In genomic region chr3:187742351-187743171, GRCh38 we compare ENCODE assay signal across 8 cellular contexts. TPM values are rescaled to one million over a fixed set of nuclear protein-coding genes. Genes with fewer than 3 reads are reported as not detected.
DNase-seq lines count a peak whose midpoint lies in the region; ATAC-seq and TF ChIP-seq lines count a peak whose summit lies in the region.

No MANE protein-coding gene starts in this region.

- no peak for TF ChIP-seq CTCF in cardiac muscle cell (IDR thresholded peaks at IDR 0.05; ENCODE audit: low read depth, low read length)

- H3K4me3 ChIP-seq in cardiac muscle cell (peak overlapping the region; percentile 74), skeletal muscle cell (ENCODE audit: low read depth, low read length) (peak overlapping the region; percentile 82)

- no peaks in the 10 kb centered on the region for H3K9me3 Mint-ChIP-seq in activated T-helper 2 cell treated with anti-CD3 and anti-CD28 coated beads, Interferon-gamma antibody, Interleukin-2, Interleukin-4, amounts not matched to agents 10 μg/mL and 5 μg/mL and 100 μg/mL, durations not matched to agents 14 hours and 24 hours and 36 hours

- no peak for ATAC-seq in HG02588 (IDR thresholded peaks at IDR 0.05; ENCODE audit: unreplicated experiment)

- H3K27me3 Mint-ChIP-seq in activated T-helper 2 cell treated with anti-CD3 and anti-CD28 coated beads, Interferon-gamma antibody, Interleukin-2, Interleukin-4, amounts not matched to agents 10 μg/mL and 5 μg/mL and 100 μg/mL, durations not matched to agents 14 hours and 24 hours and 36 hours (ENCODE audit: low read depth), result no peaks in the 10 kb centered on the region

- H3K36me3 ChIP-seq in cardiac muscle cell, result no peaks in the 10 kb centered on the region

- peaks cover 18% of the 10 kb centered on the region for H3K4me1 ChIP-seq in cardiac muscle cell (ENCODE audit: low read depth)

- DNase-seq in stimulated activated CD4-positive, alpha-beta T cell treated with anti-CD3 and anti-CD28 coated beads, Interleukin-2, amount 100 ng/mL, for 24 hours, result peak; percentile 19 to 34
- no peak for DNase-seq in stimulated activated CD4-positive, alpha-beta T cell treated with anti-CD3 and anti-CD28 coated beads, Interleukin-4, amount 100 ng/mL, for 1 hour
- no peak for DNase-seq in activated T-helper 2 cell treated with anti-CD3 and anti-CD28 coated beads, Interferon-gamma antibody, Interleukin-2, Interleukin-4, amounts not matched to agents 10 μg/mL and 5 μg/mL and 100 μg/mL, durations not matched to agents 14 hours and 24 hours and 36 hours (ENCODE audit: low spot score)
- DNase-seq in cardiac muscle cell (ENCODE audit: low read depth in 1 of 2, low spot score in 1 of 2) (peak in 1 of 2 donors; percentile 48), skeletal muscle cell (ENCODE audit: low read depth) (no peak), NCI-H2107 treated with DMSO at 0.1 percent for 48 hours (lab: John Stamatoyannopoulos, UW; ENCODE audit: unreplicated experiment) (no peak), GDM1 (lab: John Stamatoyannopoulos, UW) (no peak)

- no peak overlapping the region for H3K27ac ChIP-seq in cardiac muscle cell

- intact Hi-C loops in activated T-helper 2 cell treated with anti-CD3 and anti-CD28 coated beads, Interferon-gamma antibody, Interleukin-2, Interleukin-4, amounts not matched to agents 10 μg/mL and 5 μg/mL and 100 μg/mL, durations not matched to agents 14 hours and 24 hours and 36 hours (cut with micrococcal nuclease), result loop anchor here (1.0 to 10.0 kb wide), 13 partner anchors 177 to 1565 kb away; no protein-coding TSS in a partner anchor

- no peaks in the 10 kb centered on the region for H3K36me3 Mint-ChIP-seq in activated T-helper 2 cell treated with anti-CD3 and anti-CD28 coated beads, Interferon-gamma antibody, Interleukin-2, Interleukin-4, amounts not matched to agents 10 μg/mL and 5 μg/mL and 100 μg/mL, durations not matched to agents 14 hours and 24 hours and 36 hours (ENCODE audit: low read depth)

- H3K27me3 ChIP-seq in cardiac muscle cell, result no peaks in the 10 kb centered on the region

- peak overlapping the region; percentile 99 for H3K27ac Mint-ChIP-seq in activated T-helper 2 cell treated with anti-CD3 and anti-CD28 coated beads, Interferon-gamma antibody, Interleukin-2, Interleukin-4, amounts not matched to agents 10 μg/mL and 5 μg/mL and 100 μg/mL, durations not matched to agents 14 hours and 24 hours and 36 hours

- peak overlapping the region; percentile 94 for H3K4me3 Mint-ChIP-seq in activated T-helper 2 cell treated with anti-CD3 and anti-CD28 coated beads, Interferon-gamma antibody, Interleukin-2, Interleukin-4, amounts not matched to agents 10 μg/mL and 5 μg/mL and 100 μg/mL, durations not matched to agents 14 hours and 24 hours and 36 hours (ENCODE audit: low read depth)

- H3K4me1 Mint-ChIP-seq in activated T-helper 2 cell treated with anti-CD3 and anti-CD28 coated beads, Interferon-gamma antibody, Interleukin-2, Interleukin-4, amounts not matched to agents 10 μg/mL and 5 μg/mL and 100 μg/mL, durations not matched to agents 14 hours and 24 hours and 36 hours (ENCODE audit: low read depth), result peaks cover 35% of the 10 kb centered on the region

- no peaks in the 10 kb centered on the region for H3K9me3 ChIP-seq in cardiac muscle cell (ENCODE audit: low read depth)

RNA-seq across cellular contexts. Expression of gene BCL6, which starts 2.7 kb away (rescaled TPM):
- total RNA-seq in activated T-helper 2 cell treated with anti-CD3 and anti-CD28 coated beads, Interferon-gamma antibody, Interleukin-2, Interleukin-4, amounts not matched to agents 10 μg/mL and 5 μg/mL and 100 μg/mL, durations not matched to agents 14 hours and 24 hours and 36 hours, result 12.0 and 16.5 TPM in 2 replicates
- total RNA-seq in cardiac muscle cell, result 5.7 and 12.7 TPM in 2 replicates
- polyA plus RNA-seq in cardiac muscle cell, result 3.6 and 4.9 TPM in 2 replicates

RNA-seq across cellular contexts. Expression of gene RTP2, which starts 40.2 kb away (rescaled TPM):
- total RNA-seq in activated T-helper 2 cell treated with anti-CD3 and anti-CD28 coated beads, Interferon-gamma antibody, Interleukin-2, Interleukin-4, amounts not matched to agents 10 μg/mL and 5 μg/mL and 100 μg/mL, durations not matched to agents 14 hours and 24 hours and 36 hours, result not detected in 2 replicates
- total RNA-seq in cardiac muscle cell, result not detected in 2 replicates
- polyA plus RNA-seq in cardiac muscle cell, result not detected in 2 replicates

Comparison
In these comparisons a context has a peak if more than half of its experiments do, and no peak if none do; other contexts are left out.
1. DNase-seq: peak in stimulated activated CD4-positive, alpha-beta T cell treated with anti-CD3 and anti-CD28 coated beads, Interleukin-2, amount 100 ng/mL, for 24 hours (2 of 2); none in stimulated activated CD4-positive, alpha-beta T cell treated with anti-CD3 and anti-CD28 coated beads, Interleukin-4, amount 100 ng/mL, for 1 hour (single experiment), activated T-helper 2 cell treated with anti-CD3 and anti-CD28 coated beads, Interferon-gamma antibody, Interleukin-2, Interleukin-4, amounts not matched to agents 10 μg/mL and 5 μg/mL and 100 μg/mL, durations not matched to agents 14 hours and 24 hours and 36 hours (single experiment), skeletal muscle cell (single experiment), NCI-H2107 treated with DMSO at 0.1 percent for 48 hours (single experiment) and GDM1 (single experiment).